Comparison of ENCODE assay signal across 24 cellular contexts in the genomic region with DNA sequence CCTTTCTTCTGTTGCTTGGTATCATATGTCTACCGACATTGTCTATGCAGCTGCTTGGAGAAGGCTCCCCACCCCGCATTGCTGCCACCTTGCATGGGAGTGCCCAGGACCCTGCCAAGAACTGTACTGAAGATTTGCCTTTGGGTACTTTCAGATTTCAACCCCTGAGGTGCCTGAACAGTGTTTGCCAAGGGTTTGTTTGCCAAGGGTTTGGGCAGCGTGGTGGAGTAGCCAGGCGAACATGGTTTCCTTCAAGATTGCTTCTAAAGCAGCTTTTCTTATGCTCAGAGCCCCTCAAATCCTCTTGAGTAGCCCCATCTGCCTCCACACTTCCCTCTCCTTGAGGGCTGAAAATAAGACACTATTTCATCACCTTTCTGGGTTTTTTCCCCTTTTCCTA.
"Had no signal": no experiment of that assay in that cellular context is flagged by ENCODE, and none has a peak within 500 bp of the region (broad histone marks: within the 10 kb centered on the region; RNA-seq: fewer than 3 reads in every experiment).

No MANE protein-coding gene starts in this region.

- H3K4me1 Mint-ChIP-seq: immature natural killer cell, mesothelial cell of epicardium had no signal

- FAIRE-seq: colon, endothelial cell of umbilical vein, frontal cortex, kidney had no signal

- H3K27ac Mint-ChIP-seq: immature natural killer cell, mesothelial cell of epicardium had no signal

- H3K27ac ChIP-seq: coronary artery, dorsolateral prefrontal cortex, esophagus muscularis mucosa, foreskin keratinocyte, gastroesophageal sphincter, heart left ventricle, hepatocyte, left lung, lower lobe of right lung had no signal

- H3K9me3 ChIP-seq: esophagus muscularis mucosa, gastroesophageal sphincter, heart left ventricle, left lung, lower lobe of right lung had no signal

- H3K4me3 ChIP-seq: coronary artery, dorsolateral prefrontal cortex, esophagus muscularis mucosa, gastroesophageal sphincter, heart left ventricle, hepatocyte, left lung, lower lobe of right lung had no signal

- H3K36me3 Mint-ChIP-seq: immature natural killer cell, mesothelial cell of epicardium, naive B cell had no signal

- H3K4me2 ChIP-seq: hepatocyte had no signal

- H3K36me3 ChIP-seq: esophagus muscularis mucosa, gastroesophageal sphincter, heart left ventricle, left lung, lower lobe of right lung had no signal

- ATAC-seq: foreskin keratinocyte, gastroesophageal sphincter, heart left ventricle, left lung, left ventricle myocardium superior, lower lobe of right lung had no signal

- DNase-seq: dermis blood vessel endothelial cell; dorsolateral prefrontal cortex; effector CD4-positive, alpha-beta T cell; effector memory CD4-positive, alpha-beta T cell; foreskin keratinocyte; heart left ventricle; hypothalamus; immature natural killer cell; islet precursor cell; kidney; kidney glomerular epithelial cell; left lung; left ventricle myocardium superior; lower lobe of right lung; mesenchymal stem cell; naive B cell had no signal

- H3K79me2 ChIP-seq: hepatocyte had no signal

- H3K4me3 Mint-ChIP-seq: immature natural killer cell, mesothelial cell of epicardium, naive B cell had no signal

- H3K4me1 ChIP-seq: esophagus muscularis mucosa, foreskin keratinocyte, gastroesophageal sphincter, heart left ventricle, left lung, lower lobe of right lung had no signal

- H2AFZ ChIP-seq: hepatocyte had no signal
